ENCODE assay signal across 30 cellular contexts in genomic region chr2:30828586-30828985, GRCh38. TPM values are rescaled to one million over a fixed set of nuclear protein-coding genes. Genes with fewer than 3 reads are reported as not detected.
"Had no signal": no experiment of that assay in that cellular context is flagged by ENCODE, and none has a peak within 500 bp of the region (broad histone marks: within the 10 kb centered on the region; RNA-seq: fewer than 3 reads in every experiment).

No MANE protein-coding gene starts in this region.

- H3K4me1 ChIP-seq: stomach, suprapubic skin, testis, thyroid gland, tibial artery, tibial nerve, transverse colon, upper lobe of left lung, upper lobe of right lung, uterus, vagina had no signal

- ATAC-seq: stimulated activated effector memory CD8-positive, alpha-beta T cell treated with anti-CD3 and anti-CD28 coated beads, Interleukin-12 subunit alpha, Interleukin-12 subunit beta, amount 100 ng/mL, for 72 hours; stimulated activated memory B cell treated with anti-CD40 and anti-IgM and Interleukin-4, amounts not matched to agents 10 μg/mL and 1 μg/mL and 100 μg/mL, for 72 hours; stimulated activated naive B cell treated with anti-CD40 and anti-IgM and Interleukin-4, amounts not matched to agents 10 μg/mL and 1 μg/mL and 100 μg/mL, for 72 hours; stimulated activated naive CD8-positive, alpha-beta T cell treated with anti-CD3 and anti-CD28 coated beads, Interleukin-15, amount 100 ng/mL, for 72 hours; stimulated activated naive CD8-positive, alpha-beta T cell treated with anti-CD3 and anti-CD28 coated beads, Interleukin-15, Interleukin-2, amounts not matched to agents 100 U/mL and 50 U/mL, for 24 hours; upper lobe of right lung had no signal

- H3K4me1 Mint-ChIP-seq: stimulated activated effector memory CD8-positive, alpha-beta T cell treated with anti-CD3 and anti-CD28 coated beads, Interleukin-12 subunit alpha, Interleukin-12 subunit beta, amount 100 ng/mL, for 72 hours; stimulated activated memory B cell treated with anti-CD40 and anti-IgM and Interleukin-4, amounts not matched to agents 10 μg/mL and 1 μg/mL and 100 μg/mL, for 72 hours; stimulated activated naive B cell treated with anti-CD40 and anti-IgM and Interleukin-4, amounts not matched to agents 10 μg/mL and 1 μg/mL and 100 μg/mL, for 72 hours; stimulated activated naive CD8-positive, alpha-beta T cell treated with anti-CD3 and anti-CD28 coated beads, Interleukin-15, amount 100 ng/mL, for 72 hours had no signal

- H3K36me3 Mint-ChIP-seq: stimulated activated effector memory CD8-positive, alpha-beta T cell treated with anti-CD3 and anti-CD28 coated beads, Interleukin-12 subunit alpha, Interleukin-12 subunit beta, amount 100 ng/mL, for 72 hours; type B pancreatic cell had no signal

- FAIRE-seq: urothelium cell line had no signal

- H3K27ac ChIP-seq: stomach, suprapubic skin, testis, thoracic aorta, thyroid gland, tibial artery, tibial nerve, transverse colon, upper lobe of left lung, upper lobe of right lung, uterus, vagina had no signal

- DNase-seq: stimulated activated CD4-positive, alpha-beta T cell treated with anti-CD3 and anti-CD28 coated beads, Interleukin-2, amount 100 ng/mL, for 48 hours; stimulated activated CD4-positive, alpha-beta T cell treated with anti-CD3 and anti-CD28 coated beads, Interleukin-4, amount 100 ng/mL, for 1 hour; stimulated activated CD4-positive, alpha-beta T cell treated with anti-CD3 and anti-CD28 coated beads, Interleukin-4, amount 100 ng/mL, for 24 hours; stimulated activated CD4-positive, alpha-beta T cell treated with anti-CD3 and anti-CD28 coated beads, Interleukin-4, amount 100 ng/mL, for 4 hours; stimulated activated CD8-positive, alpha-beta memory T cell treated with anti-CD3 and anti-CD28 coated beads, Interleukin-4, amount 100 ng/mL, for 48 hours; stimulated activated naive B cell treated with anti-CD40 and anti-IgM and Interleukin-4, amounts not matched to agents 10 μg/mL and 1 μg/mL and 100 μg/mL, for 72 hours; stimulated activated naive CD4-positive, alpha-beta T cell; stimulated activated naive CD4-positive, alpha-beta T cell treated with Interleukin-2 at 50 U/mL for 16 hours; stimulated activated naive CD8-positive, alpha-beta T cell treated with anti-CD3 and anti-CD28 coated beads, Interleukin-15, amount 100 ng/mL, for 72 hours; stimulated activated naive CD8-positive, alpha-beta T cell treated with anti-CD3 and anti-CD28 coated beads, Interleukin-15, Interleukin-2, amounts not matched to agents 100 U/mL and 50 U/mL, for 24 hours; stomach; substantia nigra; testis; thyroid gland; tibial artery; transverse colon; trophoblast cell; upper lobe of left lung; upper lobe of right lung; uterus had no signal

- H3K9me3 ChIP-seq: suprapubic skin, testis, thoracic aorta, thyroid gland, tibial artery, tibial nerve, upper lobe of left lung, upper lobe of right lung, uterus, vagina had no signal

- H3K4me3 ChIP-seq: stomach, suprapubic skin, testis, thoracic aorta, thyroid gland, tibial artery, tibial nerve, transverse colon, upper lobe of left lung, upper lobe of right lung, uterus, vagina had no signal

- H3K27me3 Mint-ChIP-seq: stimulated activated naive CD8-positive, alpha-beta T cell treated with anti-CD3 and anti-CD28 coated beads, Interleukin-15, amount 100 ng/mL, for 72 hours; stimulated activated naive CD8-positive, alpha-beta T cell treated with anti-CD3 and anti-CD28 coated beads, Interleukin-15, Interleukin-2, amounts not matched to agents 100 ng/mL and 50 ng/mL, for 24 hours; type B pancreatic cell had no signal

- H3K27ac Mint-ChIP-seq: stimulated activated effector memory CD8-positive, alpha-beta T cell treated with anti-CD3 and anti-CD28 coated beads, Interleukin-12 subunit alpha, Interleukin-12 subunit beta, amount 100 ng/mL, for 72 hours; stimulated activated memory B cell treated with anti-CD40 and anti-IgM and Interleukin-4, amounts not matched to agents 10 μg/mL and 1 μg/mL and 100 μg/mL, for 72 hours; stimulated activated naive B cell treated with anti-CD40 and anti-IgM and Interleukin-4, amounts not matched to agents 10 μg/mL and 1 μg/mL and 100 μg/mL, for 72 hours; stimulated activated naive CD8-positive, alpha-beta T cell treated with anti-CD3 and anti-CD28 coated beads, Interleukin-15, amount 100 ng/mL, for 72 hours; stimulated activated naive CD8-positive, alpha-beta T cell treated with anti-CD3 and anti-CD28 coated beads, Interleukin-15, Interleukin-2, amounts not matched to agents 100 ng/mL and 50 ng/mL, for 24 hours; type B pancreatic cell had no signal

- H3K4me3 Mint-ChIP-seq: stimulated activated effector memory CD8-positive, alpha-beta T cell treated with anti-CD3 and anti-CD28 coated beads, Interleukin-12 subunit alpha, Interleukin-12 subunit beta, amount 100 ng/mL, for 72 hours; stimulated activated memory B cell treated with anti-CD40 and anti-IgM and Interleukin-4, amounts not matched to agents 10 μg/mL and 1 μg/mL and 100 μg/mL, for 72 hours; stimulated activated naive B cell treated with anti-CD40 and anti-IgM and Interleukin-4, amounts not matched to agents 10 μg/mL and 1 μg/mL and 100 μg/mL, for 72 hours; stimulated activated naive CD8-positive, alpha-beta T cell treated with anti-CD3 and anti-CD28 coated beads, Interleukin-15, amount 100 ng/mL, for 72 hours; stimulated activated naive CD8-positive, alpha-beta T cell treated with anti-CD3 and anti-CD28 coated beads, Interleukin-15, Interleukin-2, amounts not matched to agents 100 ng/mL and 50 ng/mL, for 24 hours; type B pancreatic cell had no signal

- H3K36me3 ChIP-seq: stomach, suprapubic skin, thoracic aorta, thyroid gland, tibial artery, tibial nerve, transverse colon, upper lobe of left lung, upper lobe of right lung, uterus, vagina had no signal

- H3K27me3 ChIP-seq: stomach, suprapubic skin, testis, thyroid gland, tibial artery, tibial nerve, transverse colon, upper lobe of left lung, upper lobe of right lung, uterus, vagina had no signal

RNA-seq across cellular contexts. Expression of gene CAPN13, which starts 21.3 kb away (rescaled TPM):
- total RNA-seq: subcutaneous adipose tissue, tibial nerve, vagina had no signal
